ENCODE assay signal across 8 cellular contexts in genomic region chr9:100098887-100099721, GRCh38. TPM values are rescaled to one million over a fixed set of nuclear protein-coding genes. Genes with fewer than 3 reads are reported as not detected.
A peak's percentile ranks its signal among the peaks of the same experiment; 100 is the strongest.
DNase-seq lines count a peak whose midpoint lies in the region; ATAC-seq, FAIRE-seq and TF ChIP-seq lines count a peak whose summit lies in the region.

Gene ERP44, minus strand, starts transcription at chr9:100099000. Its CDS starts 160 bp downstream, at chr9:100098840.
Gene INVS, plus strand, starts transcription at chr9:100099243. Its CDS starts 5,279 bp downstream, at chr9:100104522.

- H3K4me3 Mint-ChIP-seq in chondrocyte (ENCODE audit: unreplicated experiment), result peak within 1 kb of the TSS; percentile 100

- H3K36me3 Mint-ChIP-seq in chondrocyte (ENCODE audit: low read depth), result no peaks in the 10 kb centered on the region

- H3K9me3 ChIP-seq in kidney (ENCODE audit: control insufficient read depth in 1 of 2, low read length in 2 of 2), result no peaks in the 10 kb centered on the region

- intact Hi-C loops in kidney (cut with DNase I), result no loop called here

- ATAC-seq in HG03439 (IDR thresholded peaks at IDR 0.05; ENCODE audit: unreplicated experiment), result peak; percentile 98

- FAIRE-seq in kidney (lab: Jason Lieb, UNC), result peak; percentile 35

- DNase-seq in AML-193 (lab: John Stamatoyannopoulos, UW) (peak; percentile 98), NCI-H510A treated with DMSO at 0.1 percent for 48 hours (lab: John Stamatoyannopoulos, UW) (peak; percentile 98), chondrocyte (ENCODE audit: low spot score) (peak; percentile 100), kidney (peak; percentile 99)
- peak; percentile 92 for DNase-seq in activated CD4-positive, alpha-beta T cell treated with anti-CD3 and anti-CD28 coated beads for 24 hours (ENCODE audit: low read depth in 2 of 2)
- peak; percentile 98 for DNase-seq in stimulated activated CD4-positive, alpha-beta T cell treated with anti-CD3 and anti-CD28 coated beads, Interleukin-15, amount 100 ng/mL, for 24 hours

- H3K27me3 Mint-ChIP-seq in chondrocyte (ENCODE audit: low read depth), result no peaks in the 10 kb centered on the region

- peak within 1 kb of the TSS; percentile 99 for H3K27ac Mint-ChIP-seq in chondrocyte (ENCODE audit: unreplicated experiment)

- peak; percentile 7 for TF ChIP-seq CTCF in chondrocyte (IDR thresholded peaks at IDR 0.05)
- no peak for TF ChIP-seq CTCF in kidney (IDR thresholded peaks at IDR 0.05; ENCODE audit: borderline replicate concordance, extremely low read depth, insufficient read depth)

- peaks cover 25% of the 10 kb centered on the region for H3K4me1 Mint-ChIP-seq in chondrocyte (ENCODE audit: low read depth)

- peak; percentile 89 for TF ChIP-seq POLR2A in GM19193 (IDR thresholded peaks at IDR 0.05; ENCODE audit: extremely low read depth, insufficient read depth, insufficient read length)

- H3K4me3 ChIP-seq in kidney (ENCODE audit: low read length in 2 of 2), result peak within 1 kb of the TSS; percentile 99

- peaks cover 6 to 11% of the 10 kb centered on the region in 2 donors for H3K4me1 ChIP-seq in kidney (ENCODE audit: control insufficient read depth in 1 of 2, insufficient read depth in 1 of 2, low read depth in 1 of 2, low read length in 2 of 2)

- H3K27ac ChIP-seq in kidney (ENCODE audit: low read depth in 2 of 2, low read length in 2 of 2), result peak within 1 kb of the TSS; percentile 86 to 91

- peak within 1 kb of the TSS; percentile 84 to 96 for H3K9ac ChIP-seq in kidney (ENCODE audit: low read length in 2 of 2)

- no peaks in the 10 kb centered on the region for H3K9me3 Mint-ChIP-seq in chondrocyte (ENCODE audit: low read depth)

- peaks cover 0 to 2% of the 10 kb centered on the region in 2 donors for H3K36me3 ChIP-seq in kidney (ENCODE audit: control insufficient read depth in 1 of 2, insufficient read depth in 2 of 2, low read length in 2 of 2)

RNA-seq across cellular contexts. Expression of gene ERP44, which starts in this region (rescaled TPM):
- total RNA-seq in chondrocyte (16.3 to 23.5 TPM (median 16.6 TPM) in 3 replicates), kidney (22.3 TPM)
- 24.1 TPM for polyA plus RNA-seq in kidney (ENCODE audit: insufficient read depth, low read depth, low replicate concordance)

RNA-seq across cellular contexts. Expression of gene INVS, which starts in this region (rescaled TPM):
- total RNA-seq in chondrocyte (16.0 to 23.7 TPM (median 16.2 TPM) in 3 replicates), kidney (19.7 TPM)
- 7.1 TPM for polyA plus RNA-seq in kidney (ENCODE audit: insufficient read depth, low read depth, low replicate concordance)

Comparison
In these comparisons a context has a peak if more than half of its experiments do, and no peak if none do; other contexts are left out.
1. Peak in every context shown above with its lines: DNase-seq, ATAC-seq, H3K4me3 ChIP-seq and H3K27ac ChIP-seq.